Comparison of ENCODE assay signal across 9 cellular contexts in genomic region chr6:134422426-134423231, GRCh38.
DNase-seq lines count a peak whose midpoint lies in the region; ATAC-seq and TF ChIP-seq lines count a peak whose summit lies in the region.
"Had no signal": no experiment of that assay in that cellular context is flagged by ENCODE, and none has a peak within 500 bp of the region (broad histone marks: within the 10 kb centered on the region; RNA-seq: fewer than 3 reads in every experiment).

No MANE protein-coding gene starts in this region.

- POLR2A ChIA-PET in SK-N-SH (lab: Yijun Ruan, JAX), result no interaction called here

- H3K4me1 ChIP-seq in SK-N-SH (ENCODE audit: control insufficient read depth in 1 of 2, insufficient read depth in 2 of 2, low read depth in 1 of 2, low read length in 1 of 2), result no peaks in the 10 kb centered on the region; a peak in 1 of 4 replicates

- peak; percentile 45 for ATAC-seq in stimulated activated naive CD8-positive, alpha-beta T cell treated with anti-CD3 and anti-CD28 coated beads, Interleukin-15, amount 100 ng/mL, for 72 hours

- no peaks in the 10 kb centered on the region for H3K36me3 ChIP-seq in SK-N-SH (replicated peaks in 1 of 2; ENCODE audit: control insufficient read depth in 1 of 2, insufficient read depth in 2 of 2, low read length in 1 of 2)

- H4K20me1 ChIP-seq in SK-N-SH (ENCODE audit: insufficient read depth), result no peaks in the 10 kb centered on the region

- peak overlapping the region; percentile 45 to 99; a peak in 3 of 4 replicates for H3K27ac ChIP-seq in SK-N-SH (ENCODE audit: low read depth in 2 of 2, low read length in 1 of 2)

- H3K4me2 ChIP-seq in SK-N-SH, result peak overlapping the region; percentile 46; the same call in 1 of the 2 replicates

- peaks cover 4% of the 10 kb centered on the region for H3K36me3 Mint-ChIP-seq in type B pancreatic cell

- peak overlapping the region; percentile 40; the same call in 1 of the 2 replicates for H2AFZ ChIP-seq in SK-N-SH (ENCODE audit: low read depth)

- H3K9me3 Mint-ChIP-seq in stimulated activated naive CD8-positive, alpha-beta T cell treated with anti-CD3 and anti-CD28 coated beads, Interleukin-15, amount 100 ng/mL, for 72 hours, result peaks cover 4 to 7% of the 10 kb centered on the region in 2 donors
- peaks cover 11% of the 10 kb centered on the region for H3K9me3 Mint-ChIP-seq in type B pancreatic cell

- H3K9ac ChIP-seq in SK-N-SH, result peak overlapping the region; percentile 70

- H3K4me3 ChIP-seq in HFF-Myc (replicated peaks; ENCODE audit: low read depth, low read length), result no peak overlapping the region
- H3K4me3 ChIP-seq in SK-N-SH (ENCODE audit: low read depth in 2 of 2, low read length in 1 of 2), result no peak overlapping the region
- no peak overlapping the region for H3K4me3 ChIP-seq in foreskin fibroblast (ENCODE audit: low read depth in 1 of 2, low read length in 2 of 2)

- no peak for TF ChIP-seq RAD21 in SK-N-SH (IDR thresholded peaks at IDR 0.05; ENCODE audit: low read length)

- H3K9me3 ChIP-seq in SK-N-SH, result no peaks in the 10 kb centered on the region

- H3K27me3 Mint-ChIP-seq in stimulated activated naive CD8-positive, alpha-beta T cell treated with anti-CD3 and anti-CD28 coated beads, Interleukin-15, amount 100 ng/mL, for 72 hours, result no peaks in the 10 kb centered on the region
- H3K27me3 Mint-ChIP-seq in type B pancreatic cell, result peaks cover 5% of the 10 kb centered on the region

- DNase-seq in HFF-Myc (ENCODE audit: extremely low read depth, low read depth) (peak; percentile 88), SK-N-SH (no peak), foreskin fibroblast (peak; percentile 96), type B pancreatic cell (ENCODE audit: extremely low spot score, unreplicated experiment) (no peak), cerebellar cortex (ENCODE audit: low spot score) (no peak), NCI-H1048 (lab: John Stamatoyannopoulos, UW) (no peak)
- no peak for DNase-seq in stimulated activated naive CD8-positive, alpha-beta T cell treated with anti-CD3 and anti-CD28 coated beads, Interleukin-15, amount 100 ng/mL, for 72 hours
- DNase-seq: activated CD4-positive, alpha-beta T cell treated with anti-CD3 and anti-CD28 coated beads, Interleukin-2, amount 10 ng/mL, durations not matched to agents 24 days and 14 days; NCI-H446 had no signal

- peaks cover 47% of the 10 kb centered on the region for H3F3A ChIP-seq in SK-N-SH (replicated peaks; ENCODE audit: insufficient read depth)

- H3K27me3 ChIP-seq in SK-N-SH (ENCODE audit: insufficient read depth), result no peaks in the 10 kb centered on the region

- H3K27ac Mint-ChIP-seq in stimulated activated naive CD8-positive, alpha-beta T cell treated with anti-CD3 and anti-CD28 coated beads, Interleukin-15, amount 100 ng/mL, for 72 hours, result no peak overlapping the region
- H3K27ac Mint-ChIP-seq in type B pancreatic cell, result no peak overlapping the region
- H3K27ac Mint-ChIP-seq: activated CD4-positive, alpha-beta T cell treated with anti-CD3 and anti-CD28 coated beads, Interleukin-2, amount 10 ng/mL, durations not matched to agents 24 days and 14 days had no signal

- H3K9me2 ChIP-seq in SK-N-SH, result no peaks in the 10 kb centered on the region

- 10% methylated on average over 6 of the region's 6 CpGs for WGBS in SK-N-SH (ENCODE audit: low lambda C conversion rate)

- peak in 1 of 2 experiments; percentile 90; a peak in 2 of 4 replicates for TF ChIP-seq EP300 in SK-N-SH (IDR thresholded peaks at IDR 0.05; ENCODE audit: borderline replicate concordance in 1 of 2, low read depth in 1 of 2, low read length in 1 of 2)

- no peak for TF ChIP-seq CTCF in HFF-Myc (IDR thresholded peaks at IDR 0.05; ENCODE audit: low read depth, low read length, missing control alignments)
- TF ChIP-seq CTCF in SK-N-SH (IDR thresholded peaks at IDR 0.05), result no peak
- TF ChIP-seq CTCF in foreskin fibroblast (IDR thresholded peaks at IDR 0.05; ENCODE audit: low read depth, low read length), result no peak
- TF ChIP-seq CTCF in type B pancreatic cell (conservative IDR thresholded peaks at IDR 0.05), result no peak

- H3K4me1 Mint-ChIP-seq in stimulated activated naive CD8-positive, alpha-beta T cell treated with anti-CD3 and anti-CD28 coated beads, Interleukin-15, amount 100 ng/mL, for 72 hours, result peaks cover 17% of the 10 kb centered on the region
- peaks cover 3% of the 10 kb centered on the region for H3K4me1 Mint-ChIP-seq in type B pancreatic cell (ENCODE audit: unreplicated experiment)

- CTCF ChIA-PET in SK-N-SH (lab: Yijun Ruan, JAX), result no interaction called here

- no peak overlapping the region for H3K4me3 Mint-ChIP-seq in stimulated activated naive CD8-positive, alpha-beta T cell treated with anti-CD3 and anti-CD28 coated beads, Interleukin-15, amount 100 ng/mL, for 72 hours
- H3K4me3 Mint-ChIP-seq in type B pancreatic cell, result no peak overlapping the region
- H3K4me3 Mint-ChIP-seq: activated CD4-positive, alpha-beta T cell treated with anti-CD3 and anti-CD28 coated beads, Interleukin-2, amount 10 ng/mL, durations not matched to agents 24 days and 14 days had no signal

- H3K79me2 ChIP-seq in SK-N-SH (ENCODE audit: insufficient read depth), result no peaks in the 10 kb centered on the region

TF ChIP-seq in SK-N-SH, 30 proteins besides CTCF, POLR2A, EP300 and RAD21 (continues in another document):
- peak; percentile 24; the same call in 1 of the 2 replicates for TF ChIP-seq FOXM1 (IDR thresholded peaks at IDR 0.05; ENCODE audit: low read depth)
- peak; percentile 68 for TF ChIP-seq NFIC (IDR thresholded peaks at IDR 0.05; ENCODE audit: borderline replicate concordance)
- peak; percentile 55; the same call in 1 of the 2 replicates for TF ChIP-seq YY1 (IDR thresholded peaks at IDR 0.05; ENCODE audit: low read depth)
- no peak for TF ChIP-seq SMC3 (IDR thresholded peaks at IDR 0.05; ENCODE audit: low read depth, low read length)
- peak; percentile 83 for TF ChIP-seq RXRA (IDR thresholded peaks at IDR 0.05; ENCODE audit: borderline replicate concordance, low read depth)
- TF ChIP-seq JUND (IDR thresholded peaks at IDR 0.05), result peak; percentile 95
- peak; percentile 77 for TF ChIP-seq PBX3 (IDR thresholded peaks at IDR 0.05)
- TF ChIP-seq, protein P1, sequence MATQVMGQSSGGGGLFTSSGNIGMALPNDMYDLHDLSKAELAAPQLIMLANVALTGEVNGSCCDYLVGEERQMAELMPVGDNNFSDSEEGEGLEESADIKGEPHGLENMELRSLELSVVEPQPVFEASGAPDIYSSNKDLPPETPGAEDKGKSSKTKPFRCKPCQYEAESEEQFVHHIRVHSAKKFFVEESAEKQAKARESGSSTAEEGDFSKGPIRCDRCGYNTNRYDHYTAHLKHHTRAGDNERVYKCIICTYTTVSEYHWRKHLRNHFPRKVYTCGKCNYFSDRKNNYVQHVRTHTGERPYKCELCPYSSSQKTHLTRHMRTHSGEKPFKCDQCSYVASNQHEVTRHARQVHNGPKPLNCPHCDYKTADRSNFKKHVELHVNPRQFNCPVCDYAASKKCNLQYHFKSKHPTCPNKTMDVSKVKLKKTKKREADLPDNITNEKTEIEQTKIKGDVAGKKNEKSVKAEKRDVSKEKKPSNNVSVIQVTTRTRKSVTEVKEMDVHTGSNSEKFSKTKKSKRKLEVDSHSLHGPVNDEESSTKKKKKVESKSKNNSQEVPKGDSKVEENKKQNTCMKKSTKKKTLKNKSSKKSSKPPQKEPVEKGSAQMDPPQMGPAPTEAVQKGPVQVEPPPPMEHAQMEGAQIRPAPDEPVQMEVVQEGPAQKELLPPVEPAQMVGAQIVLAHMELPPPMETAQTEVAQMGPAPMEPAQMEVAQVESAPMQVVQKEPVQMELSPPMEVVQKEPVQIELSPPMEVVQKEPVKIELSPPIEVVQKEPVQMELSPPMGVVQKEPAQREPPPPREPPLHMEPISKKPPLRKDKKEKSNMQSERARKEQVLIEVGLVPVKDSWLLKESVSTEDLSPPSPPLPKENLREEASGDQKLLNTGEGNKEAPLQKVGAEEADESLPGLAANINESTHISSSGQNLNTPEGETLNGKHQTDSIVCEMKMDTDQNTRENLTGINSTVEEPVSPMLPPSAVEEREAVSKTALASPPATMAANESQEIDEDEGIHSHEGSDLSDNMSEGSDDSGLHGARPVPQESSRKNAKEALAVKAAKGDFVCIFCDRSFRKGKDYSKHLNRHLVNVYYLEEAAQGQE (IDR thresholded peaks at IDR 0.05; ENCODE audit: low read depth, low read length), result 0 out of 2 replicates have a peak, but pooled peaks have one; percentile 31
- TF ChIP-seq TCF12 (IDR thresholded peaks at IDR 0.05), result peak; percentile 95
- peak; percentile 76 for TF ChIP-seq MAX (IDR thresholded peaks at IDR 0.05; ENCODE audit: low read depth)
- TF ChIP-seq ELF1 (IDR thresholded peaks at IDR 0.05), result no peak
- TF ChIP-seq MEF2A (IDR thresholded peaks at IDR 0.05; ENCODE audit: borderline replicate concordance, low read depth), result peak; percentile 77
- TF ChIP-seq, protein P2, sequence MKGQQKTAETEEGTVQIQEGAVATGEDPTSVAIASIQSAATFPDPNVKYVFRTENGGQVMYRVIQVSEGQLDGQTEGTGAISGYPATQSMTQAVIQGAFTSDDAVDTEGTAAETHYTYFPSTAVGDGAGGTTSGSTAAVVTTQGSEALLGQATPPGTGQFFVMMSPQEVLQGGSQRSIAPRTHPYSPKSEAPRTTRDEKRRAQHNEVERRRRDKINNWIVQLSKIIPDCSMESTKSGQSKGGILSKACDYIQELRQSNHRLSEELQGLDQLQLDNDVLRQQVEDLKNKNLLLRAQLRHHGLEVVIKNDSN (IDR thresholded peaks at IDR 0.05; ENCODE audit: borderline replicate concordance, low read depth), result no peak
- no peak for TF ChIP-seq RCOR1 (IDR thresholded peaks at IDR 0.05; ENCODE audit: low read length)

Comparison
In these comparisons a context has a peak if more than half of its experiments do, and no peak if none do; other contexts are left out.
1. DNase-seq: peak in HFF-Myc (single experiment) and foreskin fibroblast (2 of 2); none in SK-N-SH (single experiment), stimulated activated naive CD8-positive, alpha-beta T cell treated with anti-CD3 and anti-CD28 coated beads, Interleukin-15, amount 100 ng/mL, for 72 hours (0 of 2), type B pancreatic cell (single experiment), cerebellar cortex (single experiment) and NCI-H1048 (single experiment).